Comparison of ENCODE assay signal across 8 cellular contexts in genomic region chr1:59697138-59697811, GRCh38.
DNase-seq lines count a peak whose midpoint lies in the region; ATAC-seq and TF ChIP-seq lines count a peak whose summit lies in the region.

No MANE protein-coding gene starts in this region.

- H3K4me3 Mint-ChIP-seq in T-cell, result peak overlapping the region; percentile 61 to 73 (median 72)
- H3K4me3 Mint-ChIP-seq in chondrocyte (ENCODE audit: unreplicated experiment), result no peak overlapping the region

- 81% methylated on average over 8 of the region's 8 CpGs for WGBS in mesenchymal stem cell
- WGBS in lower leg skin, 2 donors, result 54 to 63% methylated on average over 8 of the region's 8 CpGs

- H3K27ac ChIP-seq in mesenchymal stem cell (ENCODE audit: low read length, poor library complexity, severe bottlenecking), result no peak overlapping the region

- no peaks in the 10 kb centered on the region for H3K27me3 Mint-ChIP-seq in T-cell
- no peaks in the 10 kb centered on the region for H3K27me3 Mint-ChIP-seq in chondrocyte (ENCODE audit: low read depth)

- no peak overlapping the region for H2BK15ac ChIP-seq in mesenchymal stem cell (ENCODE audit: low read depth, poor library complexity, severe bottlenecking)

- no peak overlapping the region for H3K14ac ChIP-seq in mesenchymal stem cell (ENCODE audit: low read length in 2 of 2)

- H3K4me2 ChIP-seq in mesenchymal stem cell (ENCODE audit: low read length, poor library complexity, severe bottlenecking), result no peak overlapping the region

- H2BK5ac ChIP-seq in mesenchymal stem cell (ENCODE audit: low read depth, low read length, poor library complexity, severe bottlenecking), result no peak overlapping the region

- no peaks in the 10 kb centered on the region for H3K36me3 Mint-ChIP-seq in T-cell
- H3K36me3 Mint-ChIP-seq in chondrocyte (ENCODE audit: low read depth), result no peaks in the 10 kb centered on the region

- peak overlapping the region; percentile 39 to 59 for H2BK12ac ChIP-seq in mesenchymal stem cell (ENCODE audit: low read length in 2 of 2)

- H3K23ac ChIP-seq in mesenchymal stem cell (ENCODE audit: low read length in 2 of 2), result no peak overlapping the region

- H3K27me3 ChIP-seq in mesenchymal stem cell (ENCODE audit: control insufficient read depth in 1 of 2, insufficient read depth in 1 of 2, low read length in 2 of 2) (no peaks in the 10 kb centered on the region), H7 (ENCODE audit: control insufficient read depth, insufficient read depth, low read length) (no peaks in the 10 kb centered on the region)

- H3K4ac ChIP-seq in mesenchymal stem cell (ENCODE audit: low read depth in 1 of 2, low read length in 2 of 2), result peak overlapping the region in 1 of 2 experiments; percentile 17

- peaks cover 19 to 28% (median 24%) of the 10 kb centered on the region in 3 donors for H3K4me1 Mint-ChIP-seq in T-cell
- H3K4me1 Mint-ChIP-seq in chondrocyte (ENCODE audit: low read depth), result peaks cover 50% of the 10 kb centered on the region

- POLR2A ChIA-PET in T-cell (lab: Charles Lee), result no interaction called here

- no peaks in the 10 kb centered on the region for H3K36me3 ChIP-seq in mesenchymal stem cell (ENCODE audit: control insufficient read depth in 1 of 2, insufficient read depth in 2 of 2, low read depth in 1 of 2, low read length in 2 of 2)
- no peaks in the 10 kb centered on the region for H3K36me3 ChIP-seq in H7 (replicated peaks; ENCODE audit: control insufficient read depth, insufficient read depth, low read length)

- no peak for TF ChIP-seq CTCF in lower leg skin (IDR thresholded peaks at IDR 0.05)
- TF ChIP-seq CTCF in chondrocyte (IDR thresholded peaks at IDR 0.05), result no peak

- intact Hi-C loops in lower leg skin (cut with DNase I; ENCODE audit: low total_unique reads), result no loop called here

- DNase-seq in GF-D8 (lab: John Stamatoyannopoulos, UW) (peak; percentile 8), T-cell (peak in 17 of 34 experiments; percentile 6 to 41 (median 18)), mesenchymal stem cell (no peak), H7 (no peak), lower leg skin (ENCODE audit: low spot score in 2 of 2) (no peak), chondrocyte (ENCODE audit: low spot score) (no peak), RKO (ENCODE audit: low spot score) (no peak)

- H3K9me3 Mint-ChIP-seq in T-cell, result no peaks in the 10 kb centered on the region
- peaks cover 3% of the 10 kb centered on the region for H3K9me3 Mint-ChIP-seq in chondrocyte (ENCODE audit: low read depth)

- H4K8ac ChIP-seq in mesenchymal stem cell (ENCODE audit: low read length), result no peak overlapping the region

- H3K9me3 ChIP-seq in mesenchymal stem cell (ENCODE audit: control insufficient read depth, low read length), result no peaks in the 10 kb centered on the region

- ATAC-seq in HG02763 (IDR thresholded peaks at IDR 0.05; ENCODE audit: unreplicated experiment) (peak; percentile 66), T-cell (replicated peaks in 1 of 4) (peak; percentile 64 to 77 (median 71))

- no peak overlapping the region for H3K18ac ChIP-seq in mesenchymal stem cell (ENCODE audit: low read depth in 1 of 2, low read length in 2 of 2)

- H3K9ac ChIP-seq in mesenchymal stem cell (ENCODE audit: low read length), result peak overlapping the region; percentile 84

- TF ChIP-seq POLR2A in lower leg skin (IDR thresholded peaks at IDR 0.05), result no peak

- H3K4me3 ChIP-seq in mesenchymal stem cell (ENCODE audit: insufficient read depth in 1 of 2, low read depth in 1 of 2, low read length in 2 of 2) (no peak overlapping the region), H7 (ENCODE audit: insufficient read depth, low read depth, low read length) (no peak overlapping the region), lower leg skin (ENCODE audit: low read depth, poor library complexity, severe bottlenecking) (no peak overlapping the region)

- no peak overlapping the region for H4K91ac ChIP-seq in mesenchymal stem cell (ENCODE audit: low read length)

- H3K27ac Mint-ChIP-seq in T-cell, result peak overlapping the region in 1 of 2 donors; percentile 66
- no peak overlapping the region for H3K27ac Mint-ChIP-seq in chondrocyte (ENCODE audit: unreplicated experiment)

- CTCF ChIA-PET in T-cell (lab: Charles Lee), result interaction anchor here (0.6 to 5.9 kb wide), 4 partner anchors 138 to 1415 kb away, joined by 3 to 63 read pairs (median 16); no protein-coding TSS in a partner anchor

- peak overlapping the region; percentile 10 for H2AK5ac ChIP-seq in mesenchymal stem cell (ENCODE audit: low read length, severe bottlenecking)

- H3K79me1 ChIP-seq in mesenchymal stem cell (replicated peaks; ENCODE audit: low read length, poor library complexity, severe bottlenecking), result no peaks in the 10 kb centered on the region

- no peak overlapping the region for H2BK120ac ChIP-seq in mesenchymal stem cell (ENCODE audit: low read depth, low read length)

- no peaks in the 10 kb centered on the region for H3K4me1 ChIP-seq in mesenchymal stem cell (ENCODE audit: control insufficient read depth, insufficient read depth, low read depth, low read length)

- no peak overlapping the region for H2AFZ ChIP-seq in mesenchymal stem cell (ENCODE audit: low read depth, low read length)
